In the genomic region with DNA sequence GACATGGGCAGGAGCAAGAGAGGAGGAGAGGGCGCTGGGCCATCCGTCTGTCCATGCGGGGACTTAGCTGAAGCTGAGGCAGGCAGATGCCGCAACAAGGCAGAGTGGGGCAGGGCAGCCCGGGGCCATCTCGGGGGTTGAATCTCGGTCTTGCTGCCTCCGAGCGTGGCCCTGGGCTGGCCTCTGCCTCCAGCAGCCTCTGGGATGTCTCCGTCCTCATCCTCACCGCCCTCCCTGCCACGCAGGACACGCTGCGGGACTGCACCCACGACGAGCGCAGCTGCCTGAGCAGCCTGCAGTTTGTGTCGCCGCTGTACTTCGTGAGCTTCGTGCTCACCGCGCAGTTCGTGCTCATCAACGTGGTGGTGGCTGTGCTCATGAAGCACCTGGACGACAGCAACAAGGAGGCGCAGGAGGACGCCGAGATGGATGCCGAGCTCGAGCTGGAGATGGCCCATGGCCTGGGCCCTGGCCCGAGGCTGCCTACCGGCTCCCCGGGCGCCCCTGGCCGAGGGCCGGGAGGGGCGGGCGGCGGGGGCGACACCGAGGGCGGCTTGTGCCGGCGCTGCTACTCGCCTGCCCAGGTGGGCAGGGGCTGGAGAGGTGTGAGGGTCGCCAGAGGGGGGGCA, we compare ENCODE assay signal across 2 cellular contexts.
TF ChIP-seq lines count a peak whose summit lies in the region.

No MANE protein-coding gene starts in this region.

TF ChIP-seq in IMR-90, 13 proteins besides CTCF, POLR2A, EP300 and RAD21:
- TF ChIP-seq FOS (IDR thresholded peaks at IDR 0.05; ENCODE audit: low read depth, low read length) (no peak), CHD1 (IDR thresholded peaks at IDR 0.05; ENCODE audit: low read depth, low read length) (no peak), BHLHE40 (IDR thresholded peaks at IDR 0.05; ENCODE audit: low read depth, low read length) (no peak), CEBPB (IDR thresholded peaks at IDR 0.05; ENCODE audit: low read depth, low read length) (no peak), MAZ (IDR thresholded peaks at IDR 0.05; ENCODE audit: borderline replicate concordance, low read depth, low read length) (no peak), NFE2L2 (IDR thresholded peaks at IDR 0.05; ENCODE audit: low read depth, low read length) (no peak), RCOR1 (IDR thresholded peaks at IDR 0.05; ENCODE audit: insufficient replicate concordance, low read length) (no peak), SMC3 (IDR thresholded peaks at IDR 0.05; ENCODE audit: low read depth, low read length) (no peak), RFX5 (IDR thresholded peaks at IDR 0.05; ENCODE audit: low read depth, low read length) (no peak), MXI1 (IDR thresholded peaks at IDR 0.05; ENCODE audit: borderline replicate concordance, low read depth, low read length) (no peak), MAFK (IDR thresholded peaks at IDR 0.05; ENCODE audit: low read depth, low read length) (no peak)
- TF ChIP-seq, protein P1, sequence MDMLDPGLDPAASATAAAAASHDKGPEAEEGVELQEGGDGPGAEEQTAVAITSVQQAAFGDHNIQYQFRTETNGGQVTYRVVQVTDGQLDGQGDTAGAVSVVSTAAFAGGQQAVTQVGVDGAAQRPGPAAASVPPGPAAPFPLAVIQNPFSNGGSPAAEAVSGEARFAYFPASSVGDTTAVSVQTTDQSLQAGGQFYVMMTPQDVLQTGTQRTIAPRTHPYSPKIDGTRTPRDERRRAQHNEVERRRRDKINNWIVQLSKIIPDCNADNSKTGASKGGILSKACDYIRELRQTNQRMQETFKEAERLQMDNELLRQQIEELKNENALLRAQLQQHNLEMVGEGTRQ (IDR thresholded peaks at IDR 0.05; ENCODE audit: low read depth, low read length), result no peak
- TF ChIP-seq, protein P2, sequence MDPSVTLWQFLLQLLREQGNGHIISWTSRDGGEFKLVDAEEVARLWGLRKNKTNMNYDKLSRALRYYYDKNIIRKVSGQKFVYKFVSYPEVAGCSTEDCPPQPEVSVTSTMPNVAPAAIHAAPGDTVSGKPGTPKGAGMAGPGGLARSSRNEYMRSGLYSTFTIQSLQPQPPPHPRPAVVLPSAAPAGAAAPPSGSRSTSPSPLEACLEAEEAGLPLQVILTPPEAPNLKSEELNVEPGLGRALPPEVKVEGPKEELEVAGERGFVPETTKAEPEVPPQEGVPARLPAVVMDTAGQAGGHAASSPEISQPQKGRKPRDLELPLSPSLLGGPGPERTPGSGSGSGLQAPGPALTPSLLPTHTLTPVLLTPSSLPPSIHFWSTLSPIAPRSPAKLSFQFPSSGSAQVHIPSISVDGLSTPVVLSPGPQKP (IDR thresholded peaks at IDR 0.05; ENCODE audit: borderline replicate concordance, low read depth, low read length), result no peak
TF ChIP-seq in IMR-90: peak in this region for 0.

TF ChIP-seq in H1, 55 proteins besides CTCF, POLR2A, EP300 and RAD21:
- TF ChIP-seq RXRA (IDR thresholded peaks at IDR 0.05; ENCODE audit: insufficient read depth, low read depth, low read length) (no peak), BRCA1 (IDR thresholded peaks at IDR 0.05; ENCODE audit: low read depth, low read length) (no peak), TAF7 (optimal IDR thresholded peaks at IDR 0.05; ENCODE audit: borderline replicate concordance, low read depth, low read length) (no peak), POU5F1 (IDR thresholded peaks at IDR 0.05; ENCODE audit: low read depth, low read length) (no peak), EGR1 (IDR thresholded peaks at IDR 0.05; ENCODE audit: borderline replicate concordance, low read depth, low read length) (no peak), ZNF274 (IDR thresholded peaks at IDR 0.05; ENCODE audit: borderline replicate concordance, extremely low read depth, low read length) (no peak), FOSL1 (IDR thresholded peaks at IDR 0.05; ENCODE audit: insufficient read depth, low read depth, low read length) (no peak), TEAD4 (IDR thresholded peaks at IDR 0.05; ENCODE audit: low read depth, low read length) (no peak), KDM1A (IDR thresholded peaks at IDR 0.05; ENCODE audit: borderline replicate concordance, low read length) (no peak), POLR2AphosphoS5 (IDR thresholded peaks at IDR 0.05; ENCODE audit: low read depth, low read length) (no peak), PHF8 (conservative IDR thresholded peaks at IDR 0.05; ENCODE audit: low read depth, low read length) (no peak), SP2 (IDR thresholded peaks at IDR 0.05; ENCODE audit: low read length) (no peak)
- TF ChIP-seq, protein P1 (IDR thresholded peaks at IDR 0.05; ENCODE audit: low read length), result no peak
- TF ChIP-seq, protein P3, sequence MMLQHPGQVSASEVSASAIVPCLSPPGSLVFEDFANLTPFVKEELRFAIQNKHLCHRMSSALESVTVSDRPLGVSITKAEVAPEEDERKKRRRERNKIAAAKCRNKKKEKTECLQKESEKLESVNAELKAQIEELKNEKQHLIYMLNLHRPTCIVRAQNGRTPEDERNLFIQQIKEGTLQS (IDR thresholded peaks at IDR 0.05; ENCODE audit: insufficient read depth, low read depth, low read length), result no peak
